ENCODE assay signal across 8 cellular contexts in genomic region chr1:44714944-44715571, GRCh38.
DNase-seq lines count a peak whose midpoint lies in the region; ATAC-seq, FAIRE-seq and TF ChIP-seq lines count a peak whose summit lies in the region.

No MANE protein-coding gene starts in this region.

- peak; percentile 76 for FAIRE-seq in D721Med (lab: Jason Lieb, UNC)

- DNase-seq in D721Med (ENCODE audit: insufficient read length, low spot score) = peak; percentile 85
- DNase-seq in NCI-H345 (lab: John Stamatoyannopoulos, UW) = peak; percentile 71
- peak; percentile 65 for DNase-seq in central memory CD4-positive, alpha-beta T cell
- peak; percentile 38 for DNase-seq in kidney glomerular epithelial cell (lab: John Stamatoyannopoulos, UW)
- peak; percentile 36 to 63 for DNase-seq in stimulated activated CD4-positive, alpha-beta T cell treated with anti-CD3 and anti-CD28 coated beads, Interleukin-4, amount 100 ng/mL, for 4 hours

- TF ChIP-seq CTCF in D721Med (IDR thresholded peaks at IDR 0.05; ENCODE audit: insufficient read depth, missing control alignments) = peak; percentile 85
- TF ChIP-seq CTCF in VCaP (conservative IDR thresholded peaks at IDR 0.05) = peak; percentile 93

- H3K27ac ChIP-seq in VCaP = no peak overlapping the region

- ATAC-seq in HG02798 (IDR thresholded peaks at IDR 0.05; ENCODE audit: poor library complexity, unreplicated experiment) (peak; percentile 66), HG02970 (IDR thresholded peaks at IDR 0.05; ENCODE audit: low FRiP score, unreplicated experiment) (no peak)
